22 cellular contexts compared by ENCODE assay signal in genomic region chr12:126038434-126038833, GRCh38.
"Had no signal": no experiment of that assay in that cellular context is flagged by ENCODE, and none has a peak within 500 bp of the region (broad histone marks: within the 10 kb centered on the region; RNA-seq: fewer than 3 reads in every experiment).

No MANE protein-coding gene starts in this region.

- H3K4me3 Mint-ChIP-seq: activated B cell treated with CpG ODN at 0.5 μM for 24 hours; activated CD4-positive, alpha-beta T cell treated with anti-CD3 and anti-CD28 coated beads for 36 hours; activated naive CD8-positive, alpha-beta T cell treated with anti-CD3 and anti-CD28 coated beads for 36 hours; activated T-cell treated with anti-CD3 and anti-CD28 coated beads, Interleukin-2, amount 50 U/mL, for 4 hours; central memory CD8-positive, alpha-beta T cell; natural killer cell treated with Interleukin-12 subunit alpha and Interleukin-12 subunit beta and Interleukin-15 and Interleukin-18, amount 100 ng/mL, for 72 hours; stimulated activated memory B cell treated with anti-CD40 and anti-IgM and Interleukin-4, amounts not matched to agents 10 μg/mL and 1 μg/mL and 100 μg/mL, for 72 hours had no signal

- H3K4me3 ChIP-seq: sigmoid colon, smooth muscle cell, stomach, suprapubic skin, tibial nerve had no signal

- H3K4me1 ChIP-seq: stomach, suprapubic skin, tibial nerve had no signal

- H3K4me1 Mint-ChIP-seq: activated B cell treated with CpG ODN at 0.5 μM for 24 hours; activated CD4-positive, alpha-beta T cell treated with anti-CD3 and anti-CD28 coated beads for 36 hours; activated naive CD8-positive, alpha-beta T cell treated with anti-CD3 and anti-CD28 coated beads for 36 hours; central memory CD8-positive, alpha-beta T cell; stimulated activated memory B cell treated with anti-CD40 and anti-IgM and Interleukin-4, amounts not matched to agents 10 μg/mL and 1 μg/mL and 100 μg/mL, for 72 hours had no signal

- ATAC-seq: activated CD4-positive, alpha-beta T cell treated with anti-CD3 and anti-CD28 coated beads for 36 hours; activated T-cell treated with anti-CD3 and anti-CD28 coated beads, Interleukin-2, amount 50 U/mL, for 4 hours; esophagus mucosa; left ventricle myocardium superior; natural killer cell treated with Interleukin-12 subunit alpha and Interleukin-12 subunit beta and Interleukin-15 and Interleukin-18, amount 100 ng/mL, for 72 hours; stimulated activated memory B cell treated with anti-CD40 and anti-IgM and Interleukin-4, amounts not matched to agents 10 μg/mL and 1 μg/mL and 100 μg/mL, for 72 hours had no signal

- H3K36me3 Mint-ChIP-seq: activated naive CD8-positive, alpha-beta T cell treated with anti-CD3 and anti-CD28 coated beads for 36 hours; natural killer cell treated with Interleukin-12 subunit alpha and Interleukin-12 subunit beta and Interleukin-15 and Interleukin-18, amount 100 ng/mL, for 72 hours; stimulated activated memory B cell treated with anti-CD40 and anti-IgM and Interleukin-4, amounts not matched to agents 10 μg/mL and 1 μg/mL and 100 μg/mL, for 72 hours had no signal

- H3K4me2 ChIP-seq: smooth muscle cell had no signal

- H3K9me3 ChIP-seq: sigmoid colon, suprapubic skin had no signal

- H3K36me3 ChIP-seq: sigmoid colon, stomach, suprapubic skin, tibial nerve had no signal

- DNase-seq: activated B cell treated with CpG ODN at 0.5 μM for 24 hours; activated CD4-positive, alpha-beta T cell treated with anti-CD3 and anti-CD28 coated beads for 36 hours; activated CD4-positive, alpha-beta T cell treated with anti-CD3 and anti-CD28 coated beads, Interleukin-2, amount 50 U/mL, for 48 hours; activated CD8-positive, alpha-beta memory T cell treated with anti-CD3 and anti-CD28 coated beads, Interleukin-2, amount 50 U/mL, for 48 hours; activated naive CD4-positive, alpha-beta T cell treated with Interleukin-2 at 50 U/mL for 16 hours; activated naive CD8-positive, alpha-beta T cell treated with anti-CD3 and anti-CD28 coated beads for 36 hours; activated T-cell treated with anti-CD3 and anti-CD28 coated beads, Interleukin-2, amount 50 U/mL, for 4 hours; effector memory CD4-positive, alpha-beta T cell; hypothalamus; left ventricle myocardium superior; retina; sigmoid colon; stimulated activated CD4-positive, alpha-beta T cell treated with anti-CD3 and anti-CD28 coated beads, Interleukin-15, amount 100 ng/mL, for 24 hours; stomach had no signal

- H3K27ac Mint-ChIP-seq: activated B cell treated with CpG ODN at 0.5 μM for 24 hours; activated CD4-positive, alpha-beta T cell treated with anti-CD3 and anti-CD28 coated beads for 36 hours; activated naive CD8-positive, alpha-beta T cell treated with anti-CD3 and anti-CD28 coated beads for 36 hours; natural killer cell treated with Interleukin-12 subunit alpha and Interleukin-12 subunit beta and Interleukin-15 and Interleukin-18, amount 100 ng/mL, for 72 hours; progenitor cell of endocrine pancreas; stimulated activated memory B cell treated with anti-CD40 and anti-IgM and Interleukin-4, amounts not matched to agents 10 μg/mL and 1 μg/mL and 100 μg/mL, for 72 hours had no signal

- H3K27me3 ChIP-seq: sigmoid colon, stomach, suprapubic skin, tibial nerve had no signal

- H3K27me3 Mint-ChIP-seq: activated B cell treated with CpG ODN at 0.5 μM for 24 hours; activated naive CD8-positive, alpha-beta T cell treated with anti-CD3 and anti-CD28 coated beads for 36 hours; natural killer cell treated with Interleukin-12 subunit alpha and Interleukin-12 subunit beta and Interleukin-15 and Interleukin-18, amount 100 ng/mL, for 72 hours; stimulated activated memory B cell treated with anti-CD40 and anti-IgM and Interleukin-4, amounts not matched to agents 10 μg/mL and 1 μg/mL and 100 μg/mL, for 72 hours had no signal

- H3K27ac ChIP-seq: sigmoid colon, stomach, suprapubic skin, tibial nerve had no signal
